In genomic region chr3:179948740-179949139, GRCh38 we compare ENCODE assay signal across 12 cellular contexts.
"Had no signal": no experiment of that assay in that cellular context is flagged by ENCODE, and none has a peak within 500 bp of the region (broad histone marks: within the 10 kb centered on the region; RNA-seq: fewer than 3 reads in every experiment).

No MANE protein-coding gene starts in this region.

- DNase-seq: activated CD4-positive, alpha-beta memory T cell treated with anti-CD3 and anti-CD28 coated beads for 36 hours; activated CD4-positive, CD25-positive, alpha-beta regulatory T cell treated with anti-CD3 and anti-CD28 coated beads, Interleukin-2, amount 50 U/mL, for 72 hours; activated gamma-delta T cell; activated T-cell treated with anti-CD3 and anti-CD28 coated beads, Interleukin-2, amount 50 U/mL, for 48 hours; amygdala; kidney glomerular epithelial cell; mesendoderm; nephron progenitor cell; stimulated activated CD4-positive, alpha-beta T cell treated with anti-CD3 and anti-CD28 coated beads, Interleukin-2, amount 100 ng/mL, for 48 hours; stimulated activated naive CD8-positive, alpha-beta T cell treated with anti-CD3 and anti-CD28 coated beads, Interleukin-15, Interleukin-2, amounts not matched to agents 100 U/mL and 50 U/mL, for 24 hours had no signal

- H3K4me3 ChIP-seq: gastroesophageal sphincter, thoracic aorta had no signal

- H3K27ac ChIP-seq: gastroesophageal sphincter, thoracic aorta had no signal

- H3K36me3 ChIP-seq: gastroesophageal sphincter, thoracic aorta had no signal

- H3K4me1 ChIP-seq: gastroesophageal sphincter had no signal

- H3K9me3 ChIP-seq: gastroesophageal sphincter, thoracic aorta had no signal

- ATAC-seq: gastroesophageal sphincter; stimulated activated naive CD8-positive, alpha-beta T cell treated with anti-CD3 and anti-CD28 coated beads, Interleukin-15, Interleukin-2, amounts not matched to agents 100 U/mL and 50 U/mL, for 24 hours had no signal
